ENCODE assay signal across 8 cellular contexts in the genomic region with DNA sequence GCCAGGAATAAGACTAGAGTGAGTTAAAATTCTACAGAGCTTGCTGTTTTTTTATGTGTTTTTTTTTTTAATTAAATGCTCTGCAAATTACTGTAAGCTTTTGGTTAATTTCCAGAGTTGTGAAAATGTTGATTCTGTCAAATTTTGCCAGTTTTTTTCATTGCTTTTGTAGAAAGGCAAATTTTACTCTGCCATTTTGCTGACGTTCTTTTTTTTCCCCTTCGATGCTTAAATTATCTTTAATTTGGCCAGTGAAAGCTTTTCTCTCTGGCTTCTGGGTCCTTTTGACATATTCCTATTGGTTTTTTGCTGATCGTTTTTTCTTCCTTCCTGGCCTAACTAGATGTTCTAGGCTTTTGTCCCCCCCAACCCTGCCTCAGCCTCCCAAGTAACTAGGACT. TPM values are rescaled to one million over a fixed set of nuclear protein-coding genes. Genes with fewer than 3 reads are reported as not detected.
"Had no signal": no experiment of that assay in that cellular context is flagged by ENCODE, and none has a peak within 500 bp of the region (broad histone marks: within the 10 kb centered on the region; RNA-seq: fewer than 3 reads in every experiment).

No MANE protein-coding gene starts in this region.

- H3K4me2 ChIP-seq: GM23338 had no signal

- H3K36me3 Mint-ChIP-seq: IgD-negative memory B cell had no signal

- FAIRE-seq: H1, H54, HTR-8/SVneo had no signal

- ATAC-seq: GM23338 had no signal

- H2AFZ ChIP-seq: GM23338 had no signal

- H3K4me3 Mint-ChIP-seq: GM23338, H9 had no signal

- H3K27ac Mint-ChIP-seq: GM23338, H9, IgD-negative memory B cell had no signal

- DNase-seq: H9, HCEC 1CT had no signal

- H3K4me3 ChIP-seq: GM23338 had no signal

RNA-seq across cellular contexts. Expression of gene CLEC4M, which starts 43.2 kb away (rescaled TPM):
- total RNA-seq: GM23338, H1, H9, HT-29 had no signal
- polyA plus RNA-seq: GM23338, H1, IgD-negative memory B cell had no signal

RNA-seq across cellular contexts. Expression of gene CD209, which starts 58.9 kb away (rescaled TPM):
- total RNA-seq: H9, HT-29 had no signal
- polyA plus RNA-seq: GM23338, IgD-negative memory B cell had no signal
